Comparison of ENCODE assay signal across 31 cellular contexts in genomic region chr17:71909155-71909554, GRCh38.
"Had no signal": no experiment of that assay in that cellular context is flagged by ENCODE, and none has a peak within 500 bp of the region (broad histone marks: within the 10 kb centered on the region; RNA-seq: fewer than 3 reads in every experiment).

No MANE protein-coding gene starts in this region.

- DNase-seq: activated B cell treated with CpG ODN at 0.5 μM for 24 hours; activated CD4-positive, alpha-beta memory T cell treated with anti-CD3 and anti-CD28 coated beads for 36 hours; activated CD4-positive, alpha-beta memory T cell treated with anti-CD3 and anti-CD28 coated beads, Interleukin-2, amount 10 ng/mL, durations not matched to agents 7 days and 5 days; activated CD4-positive, alpha-beta T cell treated with anti-CD3 and anti-CD28 coated beads for 1 hour; activated CD4-positive, alpha-beta T cell treated with anti-CD3 and anti-CD28 coated beads for 36 hours; activated CD4-positive, alpha-beta T cell treated with anti-CD3 and anti-CD28 coated beads for 4 hours; activated CD4-positive, alpha-beta T cell treated with anti-CD3 and anti-CD28 coated beads for 48 hours; activated CD4-positive, alpha-beta T cell treated with anti-CD3 and anti-CD28 coated beads, Interleukin-2, amount 10 ng/mL, durations not matched to agents 24 days and 14 days; activated CD4-positive, alpha-beta T cell treated with anti-CD3 and anti-CD28 coated beads, Interleukin-2, amount 10 ng/mL, durations not matched to agents 7 days and 5 days; activated CD4-positive, alpha-beta T cell treated with anti-CD3 and anti-CD28 coated beads, Interleukin-2, amount 50 U/mL, for 1 hour; activated CD4-positive, alpha-beta T cell treated with anti-CD3 and anti-CD28 coated beads, Interleukin-2, amount 50 U/mL, for 4 hours; activated CD4-positive, alpha-beta T cell treated with anti-CD3 and anti-CD28 coated beads, Interleukin-2, amount 50 U/mL, for 48 hours; activated CD4-positive, CD25-positive, alpha-beta regulatory T cell; activated CD4-positive, CD25-positive, alpha-beta regulatory T cell treated with anti-CD3 and anti-CD28 coated beads, Interleukin-2, amount 50 U/mL, for 72 hours; activated CD8-positive, alpha-beta memory T cell treated with anti-CD3 and anti-CD28 coated beads for 24 hours; activated CD8-positive, alpha-beta memory T cell treated with anti-CD3 and anti-CD28 coated beads, Interleukin-2, amount 10 ng/mL, durations not matched to agents 7 days and 5 days; activated CD8-positive, alpha-beta memory T cell treated with anti-CD3 and anti-CD28 coated beads, Interleukin-2, amount 50 U/mL, for 4 hours; activated CD8-positive, alpha-beta memory T cell treated with anti-CD3 and anti-CD28 coated beads, Interleukin-2, amount 50 U/mL, for 48 hours; activated CD8-positive, alpha-beta T cell treated with anti-CD3 and anti-CD28 coated beads for 36 hours; activated CD8-positive, alpha-beta T cell treated with anti-CD3 and anti-CD28 coated beads, Interleukin-2, amount 10 ng/mL, durations not matched to agents 7 days and 5 days; activated T-cell treated with anti-CD3 and anti-CD28 coated beads for 4 hours; T-cell; T-helper 1 cell; T-helper 17 cell; T-helper 2 cell; T-helper 9 cell; T1000; WERI-Rb-1 had no signal

- H3K36me3 ChIP-seq: WERI-Rb-1 had no signal

- H3K27ac ChIP-seq: WERI-Rb-1 had no signal

- FAIRE-seq: TTC549 had no signal

- ATAC-seq: activated CD4-positive, alpha-beta T cell treated with anti-CD3 and anti-CD28 coated beads for 36 hours; activated CD4-positive, CD25-positive, alpha-beta regulatory T cell treated with anti-CD3 and anti-CD28 coated beads, Interleukin-2, amount 50 U/mL, for 24 hours; activated CD8-positive, alpha-beta memory T cell treated with anti-CD3 and anti-CD28 coated beads, Interleukin-2, amount 10 ng/mL, durations not matched to agents 7 days and 5 days; activated CD8-positive, alpha-beta T cell treated with anti-CD3 and anti-CD28 coated beads for 36 hours; activated CD8-positive, alpha-beta T cell treated with anti-CD3 and anti-CD28 coated beads, Interleukin-2, amount 10 ng/mL, durations not matched to agents 7 days and 5 days; T-cell; T-helper 17 cell; WTC11 had no signal
